12 cellular contexts compared by ENCODE assay signal in the genomic region with DNA sequence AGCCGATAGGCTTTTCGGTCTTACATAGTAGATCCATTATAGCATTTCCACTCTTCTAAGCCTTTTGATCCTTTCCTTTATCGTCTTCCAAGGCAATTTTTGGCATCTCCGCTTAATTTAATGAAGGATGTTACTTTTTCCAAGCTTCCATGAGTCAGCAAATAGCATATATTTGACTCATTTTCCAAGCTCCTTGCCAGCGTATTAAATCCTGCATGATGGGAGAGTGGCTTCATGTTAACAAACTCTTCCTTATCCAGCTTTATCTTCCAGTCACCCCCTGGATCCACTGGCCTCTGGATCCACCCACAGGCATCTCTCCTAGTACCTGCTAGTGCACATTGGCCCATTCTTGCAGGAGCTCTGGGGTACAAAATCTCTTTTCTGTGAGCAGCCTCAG. TPM values are rescaled to one million over a fixed set of nuclear protein-coding genes. Genes with fewer than 3 reads are reported as not detected.
DNase-seq lines count a peak whose midpoint lies in the region; ATAC-seq and TF ChIP-seq lines count a peak whose summit lies in the region.
"Had no signal": no experiment of that assay in that cellular context is flagged by ENCODE, and none has a peak within 500 bp of the region (broad histone marks: within the 10 kb centered on the region; RNA-seq: fewer than 3 reads in every experiment).

No MANE protein-coding gene starts in this region.

- TF ChIP-seq CTCF in choroid plexus epithelial cell (conservative IDR thresholded peaks at IDR 0.05; ENCODE audit: low read depth, low read length) (no peak), BE2C (IDR thresholded peaks at IDR 0.05; ENCODE audit: low read depth, low read length) (no peak)

- H3K4me3 ChIP-seq in choroid plexus epithelial cell (ENCODE audit: low read depth, low read length) (no peak overlapping the region), BE2C (ENCODE audit: low read depth, low read length) (no peak overlapping the region)
- H3K4me3 ChIP-seq: adrenal gland, SJCRH30 had no signal

- peaks cover 0 to 7% (median 3%) of the 10 kb centered on the region in 7 donors for H3K9me3 Mint-ChIP-seq in naive B cell
- no peaks in the 10 kb centered on the region for H3K9me3 Mint-ChIP-seq in effector memory CD8-positive, alpha-beta T cell
- H3K9me3 Mint-ChIP-seq in activated CD4-positive, alpha-beta T cell treated with anti-CD3 and anti-CD28 coated beads, Interleukin-2, amount 10 ng/mL, durations not matched to agents 7 days and 5 days: no peaks in the 10 kb centered on the region
- H3K9me3 Mint-ChIP-seq: activated CD4-positive, alpha-beta memory T cell treated with anti-CD3 and anti-CD28 coated beads, Interleukin-2, amount 10 ng/mL, durations not matched to agents 7 days and 5 days had no signal

- CTCF ChIA-PET in activated CD4-positive, alpha-beta T cell treated with anti-CD3 and anti-CD28 coated beads, Interleukin-2, amount 10 ng/mL, durations not matched to agents 7 days and 5 days (lab: Charles Lee): interaction anchor here (0.6 to 0.9 kb wide), 2 partner anchors 11 to 134 kb away, joined by 3 read pairs; no protein-coding TSS in a partner anchor

- peak overlapping the region in 5 of 8 donors; percentile 55 to 87 (median 82) for H3K4me3 Mint-ChIP-seq in naive B cell
- no peak overlapping the region for H3K4me3 Mint-ChIP-seq in effector memory CD8-positive, alpha-beta T cell
- H3K4me3 Mint-ChIP-seq in activated CD4-positive, alpha-beta T cell treated with anti-CD3 and anti-CD28 coated beads, Interleukin-2, amount 10 ng/mL, durations not matched to agents 7 days and 5 days: no peak overlapping the region
- H3K4me3 Mint-ChIP-seq: activated CD4-positive, alpha-beta memory T cell treated with anti-CD3 and anti-CD28 coated beads, Interleukin-2, amount 10 ng/mL, durations not matched to agents 7 days and 5 days had no signal

- ATAC-seq in naive B cell (ENCODE audit: low read depth in 2 of 2): no peak
- no peak for ATAC-seq in effector memory CD8-positive, alpha-beta T cell (replicated peaks)

- H3K27ac Mint-ChIP-seq in naive B cell: peak overlapping the region in 5 of 6 donors; percentile 86 to 95 (median 92)
- H3K27ac Mint-ChIP-seq in effector memory CD8-positive, alpha-beta T cell: no peak overlapping the region
- no peak overlapping the region for H3K27ac Mint-ChIP-seq in activated CD4-positive, alpha-beta T cell treated with anti-CD3 and anti-CD28 coated beads, Interleukin-2, amount 10 ng/mL, durations not matched to agents 7 days and 5 days
- H3K27ac Mint-ChIP-seq: activated CD4-positive, alpha-beta memory T cell treated with anti-CD3 and anti-CD28 coated beads, Interleukin-2, amount 10 ng/mL, durations not matched to agents 7 days and 5 days had no signal

- H3K4me1 Mint-ChIP-seq in naive B cell: peaks cover 77 to 86% (median 85%) of the 10 kb centered on the region in 3 donors
- H3K4me1 Mint-ChIP-seq in effector memory CD8-positive, alpha-beta T cell (ENCODE audit: low read depth in 2 of 2): no peaks in the 10 kb centered on the region
- H3K4me1 Mint-ChIP-seq in activated CD4-positive, alpha-beta T cell treated with anti-CD3 and anti-CD28 coated beads, Interleukin-2, amount 10 ng/mL, durations not matched to agents 7 days and 5 days: no peaks in the 10 kb centered on the region
- H3K4me1 Mint-ChIP-seq: activated CD4-positive, alpha-beta memory T cell treated with anti-CD3 and anti-CD28 coated beads, Interleukin-2, amount 10 ng/mL, durations not matched to agents 7 days and 5 days had no signal

- H3K4me1 ChIP-seq in BE2C: no peaks in the 10 kb centered on the region
- H3K4me1 ChIP-seq: adrenal gland had no signal

- DNase-seq in AG08395 (ENCODE audit: low spot score) (peak; percentile 63), M059J (ENCODE audit: low read depth) (peak; percentile 67), choroid plexus epithelial cell (ENCODE audit: low read depth) (peak; percentile 70), naive B cell (no peak), BE2C (no peak), NCI-H2081 treated with DMSO at 0.1 percent for 48 hours (lab: John Stamatoyannopoulos, UW) (no peak)
- DNase-seq in effector memory CD8-positive, alpha-beta T cell: no peak
- DNase-seq in activated CD4-positive, alpha-beta T cell treated with anti-CD3 and anti-CD28 coated beads, Interleukin-2, amount 10 ng/mL, durations not matched to agents 7 days and 5 days: no peak
- DNase-seq: activated CD4-positive, alpha-beta memory T cell treated with anti-CD3 and anti-CD28 coated beads, Interleukin-2, amount 10 ng/mL, durations not matched to agents 7 days and 5 days; SJCRH30 had no signal

- H3K36me3 Mint-ChIP-seq in naive B cell: peaks cover 3 to 11% of the 10 kb centered on the region in 2 donors
- no peaks in the 10 kb centered on the region for H3K36me3 Mint-ChIP-seq in effector memory CD8-positive, alpha-beta T cell (ENCODE audit: insufficient read depth)
- no peaks in the 10 kb centered on the region for H3K36me3 Mint-ChIP-seq in activated CD4-positive, alpha-beta T cell treated with anti-CD3 and anti-CD28 coated beads, Interleukin-2, amount 10 ng/mL, durations not matched to agents 7 days and 5 days (ENCODE audit: low read depth)

- H3K27me3 Mint-ChIP-seq in naive B cell: no peaks in the 10 kb centered on the region
- H3K27me3 Mint-ChIP-seq in effector memory CD8-positive, alpha-beta T cell: peaks cover 47 to 51% of the 10 kb centered on the region in 2 donors
- peaks cover 11% of the 10 kb centered on the region for H3K27me3 Mint-ChIP-seq in activated CD4-positive, alpha-beta T cell treated with anti-CD3 and anti-CD28 coated beads, Interleukin-2, amount 10 ng/mL, durations not matched to agents 7 days and 5 days

- H3K27me3 ChIP-seq in BE2C: no peaks in the 10 kb centered on the region
- H3K27me3 ChIP-seq: adrenal gland, SJCRH30 had no signal

- H3K9me3 ChIP-seq in BE2C: no peaks in the 10 kb centered on the region
- H3K9me3 ChIP-seq: adrenal gland, SJCRH30 had no signal

- H3K36me3 ChIP-seq in BE2C: no peaks in the 10 kb centered on the region
- H3K36me3 ChIP-seq: adrenal gland, SJCRH30 had no signal

- POLR2A ChIA-PET in activated CD4-positive, alpha-beta T cell treated with anti-CD3 and anti-CD28 coated beads, Interleukin-2, amount 10 ng/mL, durations not matched to agents 7 days and 5 days (lab: Charles Lee): no interaction called here

RNA-seq across cellular contexts. Expression of gene OR9A2, which starts 13.0 kb away (rescaled TPM):
- not detected in 2 replicates for total RNA-seq in M059J (2014; rRNA removed; shearing (Covaris generic))
- polyA plus RNA-seq in naive B cell (ENCODE audit: low read depth in 6 of 6): not detected
- not detected for polyA plus RNA-seq in BE2C (2012; ENCODE audit: insufficient read depth, insufficient read length, low read depth)
- total RNA-seq in activated CD4-positive, alpha-beta T cell treated with anti-CD3 and anti-CD28 coated beads, Interleukin-2, amount 10 ng/mL, durations not matched to agents 7 days and 5 days: not detected
- total RNA-seq: activated CD4-positive, alpha-beta memory T cell treated with anti-CD3 and anti-CD28 coated beads, Interleukin-2, amount 10 ng/mL, durations not matched to agents 7 days and 5 days; adrenal gland; SJCRH30 had no signal
- polyA plus RNA-seq: adrenal gland had no signal

RNA-seq across cellular contexts. Expression of gene OR6V1, which starts 38.2 kb away (rescaled TPM):
- total RNA-seq in M059J (2014; rRNA removed; shearing (Covaris generic)): not detected in 2 replicates
- polyA plus RNA-seq in naive B cell (ENCODE audit: low read depth in 6 of 6): not detected
- polyA plus RNA-seq in BE2C (2012; ENCODE audit: insufficient read depth, insufficient read length, low read depth): not detected
- not detected for total RNA-seq in activated CD4-positive, alpha-beta T cell treated with anti-CD3 and anti-CD28 coated beads, Interleukin-2, amount 10 ng/mL, durations not matched to agents 7 days and 5 days
- total RNA-seq: activated CD4-positive, alpha-beta memory T cell treated with anti-CD3 and anti-CD28 coated beads, Interleukin-2, amount 10 ng/mL, durations not matched to agents 7 days and 5 days; adrenal gland; glomerular endothelial cell; SJCRH30 had no signal
- polyA plus RNA-seq: adrenal gland had no signal

RNA-seq across cellular contexts. Expression of gene KEL, which starts 51.7 kb away (rescaled TPM):
- 3.9 TPM in 1 of 2 replicates, not detected in the other for total RNA-seq in M059J (2014; rRNA removed; shearing (Covaris generic))
- under 1 TPM in 1 of 6 donors, not detected in 5; 0.44 TPM for polyA plus RNA-seq in naive B cell (ENCODE audit: low read depth in 6 of 6)
- not detected for polyA plus RNA-seq in BE2C (2012; ENCODE audit: insufficient read depth, insufficient read length, low read depth)
- total RNA-seq in activated CD4-positive, alpha-beta T cell treated with anti-CD3 and anti-CD28 coated beads, Interleukin-2, amount 10 ng/mL, durations not matched to agents 7 days and 5 days: under 1 TPM; 0.12 to 0.15 TPM

Comparison
In these comparisons a context has a peak if more than half of its experiments do, and no peak if none do; other contexts are left out.
1. DNase-seq: peak in AG08395 (single experiment), M059J (single experiment) and choroid plexus epithelial cell (single experiment); none in naive B cell (single experiment), BE2C (single experiment), effector memory CD8-positive, alpha-beta T cell (0 of 3), NCI-H2081 treated with DMSO at 0.1 percent for 48 hours (single experiment) and activated CD4-positive, alpha-beta T cell treated with anti-CD3 and anti-CD28 coated beads, Interleukin-2, amount 10 ng/mL, durations not matched to agents 7 days and 5 days (single experiment).
2. H3K27ac Mint-ChIP-seq: peak in naive B cell (5 of 6); none in effector memory CD8-positive, alpha-beta T cell (0 of 2) and activated CD4-positive, alpha-beta T cell treated with anti-CD3 and anti-CD28 coated beads, Interleukin-2, amount 10 ng/mL, durations not matched to agents 7 days and 5 days (single experiment).
3. H3K4me3 Mint-ChIP-seq: peak in naive B cell (5 of 8); none in effector memory CD8-positive, alpha-beta T cell (0 of 2) and activated CD4-positive, alpha-beta T cell treated with anti-CD3 and anti-CD28 coated beads, Interleukin-2, amount 10 ng/mL, durations not matched to agents 7 days and 5 days (single experiment).